Comparison of ENCODE assay signal across 1 cellular context in genomic region chr6:5261545-5262109, GRCh38.
TF ChIP-seq lines count a peak whose summit lies in the region.

No MANE protein-coding gene starts in this region.

TF ChIP-seq in K562, 482 proteins besides CTCF, POLR2A, EP300 and RAD21 (continued from another document):
- TF ChIP-seq CHD7 (IDR thresholded peaks at IDR 0.05; ENCODE audit: low read depth, low read length): no peak
TF ChIP-seq in K562: peak in this region for 42.
